1 cellular context compared by ENCODE assay signal in the genomic region with DNA sequence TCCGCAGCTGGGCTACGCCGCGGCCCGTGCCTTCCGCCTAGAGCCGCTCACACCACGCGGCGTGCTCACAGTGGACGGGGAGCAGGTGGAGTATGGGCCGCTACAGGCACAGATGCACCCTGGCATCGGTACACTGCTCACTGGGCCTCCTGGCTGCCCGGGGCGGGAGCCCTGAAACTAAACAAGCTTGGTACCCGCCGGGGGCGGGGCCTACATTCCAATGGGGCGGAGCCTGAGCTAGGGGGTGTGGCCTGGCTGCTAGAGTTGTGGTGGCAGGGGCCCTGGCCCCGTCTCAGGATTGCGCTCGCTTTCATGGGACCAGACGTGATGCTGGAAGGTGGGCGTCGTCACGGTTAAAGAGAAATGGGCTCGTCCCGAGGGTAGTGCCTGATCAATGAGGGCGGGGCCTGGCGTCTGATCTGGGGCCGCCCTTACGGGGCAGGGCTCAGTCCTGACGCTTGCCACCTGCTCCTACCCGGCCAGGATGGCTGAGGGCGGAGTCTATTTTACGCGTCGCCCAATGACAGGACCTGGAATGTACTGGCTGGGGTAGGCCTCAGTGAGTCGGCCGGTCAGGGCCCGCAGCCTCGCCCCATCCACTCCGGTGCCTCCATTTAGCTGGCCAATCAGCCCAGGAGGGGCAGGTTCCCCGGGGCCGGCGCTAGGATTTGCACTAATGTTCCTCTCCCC.
A peak's percentile ranks its signal among the peaks of the same experiment; 100 is the strongest.
TF ChIP-seq lines count a peak whose summit lies in the region.

No MANE protein-coding gene starts in this region.

TF ChIP-seq in GM12878, 131 proteins besides CTCF, POLR2A, EP300 and RAD21:
- TF ChIP-seq, protein P1, sequence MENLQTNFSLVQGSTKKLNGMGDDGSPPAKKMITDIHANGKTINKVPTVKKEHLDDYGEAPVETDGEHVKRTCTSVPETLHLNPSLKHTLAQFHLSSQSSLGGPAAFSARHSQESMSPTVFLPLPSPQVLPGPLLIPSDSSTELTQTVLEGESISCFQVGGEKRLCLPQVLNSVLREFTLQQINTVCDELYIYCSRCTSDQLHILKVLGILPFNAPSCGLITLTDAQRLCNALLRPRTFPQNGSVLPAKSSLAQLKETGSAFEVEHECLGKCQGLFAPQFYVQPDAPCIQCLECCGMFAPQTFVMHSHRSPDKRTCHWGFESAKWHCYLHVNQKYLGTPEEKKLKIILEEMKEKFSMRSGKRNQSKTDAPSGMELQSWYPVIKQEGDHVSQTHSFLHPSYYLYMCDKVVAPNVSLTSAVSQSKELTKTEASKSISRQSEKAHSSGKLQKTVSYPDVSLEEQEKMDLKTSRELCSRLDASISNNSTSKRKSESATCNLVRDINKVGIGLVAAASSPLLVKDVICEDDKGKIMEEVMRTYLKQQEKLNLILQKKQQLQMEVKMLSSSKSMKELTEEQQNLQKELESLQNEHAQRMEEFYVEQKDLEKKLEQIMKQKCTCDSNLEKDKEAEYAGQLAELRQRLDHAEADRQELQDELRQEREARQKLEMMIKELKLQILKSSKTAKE (IDR thresholded peaks at IDR 0.05; ENCODE audit: low read depth, poor library complexity, severe bottlenecking) = no peak
- TF ChIP-seq EZH2 (IDR thresholded peaks at IDR 0.05; ENCODE audit: borderline replicate concordance, control insufficient read depth, low read depth, low read length) (no peak), ZNF207 (IDR thresholded peaks at IDR 0.05; ENCODE audit: borderline replicate concordance) (no peak), YBX1 (IDR thresholded peaks at IDR 0.05) (no peak), NR2C1 (IDR thresholded peaks at IDR 0.05) (no peak), POLR2AphosphoS2 (IDR thresholded peaks at IDR 0.05; ENCODE audit: low read depth, low read length) (peak; percentile 69; the same call in 1 of the 2 replicates), ZNF24 (IDR thresholded peaks at IDR 0.05) (no peak), CHD2 (IDR thresholded peaks at IDR 0.05; ENCODE audit: borderline replicate concordance, low read depth, low read length) (no peak), IRF4 (IDR thresholded peaks at IDR 0.05; ENCODE audit: low read depth, low read length) (no peak), NFXL1 (IDR thresholded peaks at IDR 0.05; ENCODE audit: borderline replicate concordance) (no peak), CBX3 (IDR thresholded peaks at IDR 0.05; ENCODE audit: borderline replicate concordance, low read depth) (no peak), KAT2A (conservative IDR thresholded peaks at IDR 0.05; ENCODE audit: control insufficient read depth, low read depth, low read length) (no peak), CHD1 (IDR thresholded peaks at IDR 0.05; ENCODE audit: low read depth, low read length) (no peak), ZNF217 (IDR thresholded peaks at IDR 0.05) (no peak)
- TF ChIP-seq, protein P2, sequence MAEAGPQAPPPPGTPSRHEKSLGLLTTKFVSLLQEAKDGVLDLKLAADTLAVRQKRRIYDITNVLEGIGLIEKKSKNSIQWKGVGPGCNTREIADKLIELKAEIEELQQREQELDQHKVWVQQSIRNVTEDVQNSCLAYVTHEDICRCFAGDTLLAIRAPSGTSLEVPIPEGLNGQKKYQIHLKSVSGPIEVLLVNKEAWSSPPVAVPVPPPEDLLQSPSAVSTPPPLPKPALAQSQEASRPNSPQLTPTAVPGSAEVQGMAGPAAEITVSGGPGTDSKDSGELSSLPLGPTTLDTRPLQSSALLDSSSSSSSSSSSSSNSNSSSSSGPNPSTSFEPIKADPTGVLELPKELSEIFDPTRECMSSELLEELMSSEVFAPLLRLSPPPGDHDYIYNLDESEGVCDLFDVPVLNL (IDR thresholded peaks at IDR 0.05; ENCODE audit: low read depth, low read length) = no peak
- TF ChIP-seq, protein P3, sequence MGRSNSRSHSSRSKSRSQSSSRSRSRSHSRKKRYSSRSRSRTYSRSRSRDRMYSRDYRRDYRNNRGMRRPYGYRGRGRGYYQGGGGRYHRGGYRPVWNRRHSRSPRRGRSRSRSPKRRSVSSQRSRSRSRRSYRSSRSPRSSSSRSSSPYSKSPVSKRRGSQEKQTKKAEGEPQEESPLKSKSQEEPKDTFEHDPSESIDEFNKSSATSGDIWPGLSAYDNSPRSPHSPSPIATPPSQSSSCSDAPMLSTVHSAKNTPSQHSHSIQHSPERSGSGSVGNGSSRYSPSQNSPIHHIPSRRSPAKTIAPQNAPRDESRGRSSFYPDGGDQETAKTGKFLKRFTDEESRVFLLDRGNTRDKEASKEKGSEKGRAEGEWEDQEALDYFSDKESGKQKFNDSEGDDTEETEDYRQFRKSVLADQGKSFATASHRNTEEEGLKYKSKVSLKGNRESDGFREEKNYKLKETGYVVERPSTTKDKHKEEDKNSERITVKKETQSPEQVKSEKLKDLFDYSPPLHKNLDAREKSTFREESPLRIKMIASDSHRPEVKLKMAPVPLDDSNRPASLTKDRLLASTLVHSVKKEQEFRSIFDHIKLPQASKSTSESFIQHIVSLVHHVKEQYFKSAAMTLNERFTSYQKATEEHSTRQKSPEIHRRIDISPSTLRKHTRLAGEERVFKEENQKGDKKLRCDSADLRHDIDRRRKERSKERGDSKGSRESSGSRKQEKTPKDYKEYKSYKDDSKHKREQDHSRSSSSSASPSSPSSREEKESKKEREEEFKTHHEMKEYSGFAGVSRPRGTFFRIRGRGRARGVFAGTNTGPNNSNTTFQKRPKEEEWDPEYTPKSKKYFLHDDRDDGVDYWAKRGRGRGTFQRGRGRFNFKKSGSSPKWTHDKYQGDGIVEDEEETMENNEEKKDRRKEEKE (IDR thresholded peaks at IDR 0.05) = no peak
- TF ChIP-seq, protein P4, sequence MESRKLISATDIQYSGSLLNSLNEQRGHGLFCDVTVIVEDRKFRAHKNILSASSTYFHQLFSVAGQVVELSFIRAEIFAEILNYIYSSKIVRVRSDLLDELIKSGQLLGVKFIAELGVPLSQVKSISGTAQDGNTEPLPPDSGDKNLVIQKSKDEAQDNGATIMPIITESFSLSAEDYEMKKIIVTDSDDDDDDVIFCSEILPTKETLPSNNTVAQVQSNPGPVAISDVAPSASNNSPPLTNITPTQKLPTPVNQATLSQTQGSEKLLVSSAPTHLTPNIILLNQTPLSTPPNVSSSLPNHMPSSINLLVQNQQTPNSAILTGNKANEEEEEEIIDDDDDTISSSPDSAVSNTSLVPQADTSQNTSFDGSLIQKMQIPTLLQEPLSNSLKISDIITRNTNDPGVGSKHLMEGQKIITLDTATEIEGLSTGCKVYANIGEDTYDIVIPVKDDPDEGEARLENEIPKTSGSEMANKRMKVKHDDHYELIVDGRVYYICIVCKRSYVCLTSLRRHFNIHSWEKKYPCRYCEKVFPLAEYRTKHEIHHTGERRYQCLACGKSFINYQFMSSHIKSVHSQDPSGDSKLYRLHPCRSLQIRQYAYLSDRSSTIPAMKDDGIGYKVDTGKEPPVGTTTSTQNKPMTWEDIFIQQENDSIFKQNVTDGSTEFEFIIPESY (IDR thresholded peaks at IDR 0.05) = peak; percentile 60; the same call in 1 of the 2 replicates
